ENCODE assay signal across 8 cellular contexts in the genomic region with DNA sequence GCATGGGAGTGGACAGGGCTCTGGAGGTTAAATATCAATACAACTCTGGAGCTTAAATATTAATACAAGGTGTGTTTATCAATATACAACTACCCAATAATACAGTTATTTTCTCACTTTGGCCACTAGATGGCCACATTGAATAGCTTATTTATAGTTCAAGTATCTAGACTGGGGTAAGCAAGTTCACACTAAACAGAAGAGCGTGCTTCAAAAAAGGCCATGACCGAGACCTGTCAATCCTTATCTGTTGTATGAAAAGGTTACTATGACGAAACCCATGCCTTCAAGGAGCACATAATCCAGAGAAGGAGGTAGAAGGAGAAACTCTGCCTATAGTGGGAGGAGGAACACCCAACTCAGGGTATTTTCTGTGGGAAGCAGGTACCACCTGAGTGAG. TPM values are rescaled to one million over a fixed set of nuclear protein-coding genes. Genes with fewer than 3 reads are reported as not detected.
DNase-seq lines count a peak whose midpoint lies in the region; ATAC-seq and TF ChIP-seq lines count a peak whose summit lies in the region.

No MANE protein-coding gene starts in this region.

- peak; percentile 92 for ATAC-seq in HG03159 (IDR thresholded peaks at IDR 0.05; ENCODE audit: unreplicated experiment)

- TF ChIP-seq POLR2A in adrenal gland (IDR thresholded peaks at IDR 0.05): no peak

- 4 to 8% (median 5%) methylated on average over 3 of the region's 3 CpGs for WGBS in adrenal gland, 4 donors
- 10% methylated on average over 3 of the region's 3 CpGs for WGBS in hepatocyte (ENCODE audit: low lambda C conversion rate, missing lambda C conversion rate)
- 15% methylated on average over 3 of the region's 3 CpGs for WGBS in smooth muscle cell (ENCODE audit: low lambda C conversion rate)

- no peaks in the 10 kb centered on the region for H3K27me3 ChIP-seq in adrenal gland
- no peaks in the 10 kb centered on the region for H3K27me3 ChIP-seq in hepatocyte
- H3K27me3 ChIP-seq in smooth muscle cell (ENCODE audit: low read depth): no peaks in the 10 kb centered on the region

- no peak overlapping the region for H3K27ac ChIP-seq in adrenal gland
- peak overlapping the region; percentile 0 for H3K27ac ChIP-seq in hepatocyte
- H3K27ac ChIP-seq in smooth muscle cell (ENCODE audit: low read depth): peak overlapping the region; percentile 88

- H3K9me2 ChIP-seq in hepatocyte (replicated peaks; ENCODE audit: insufficient read depth): no peaks in the 10 kb centered on the region

- no peaks in the 10 kb centered on the region for H3K79me2 ChIP-seq in hepatocyte
- H3K79me2 ChIP-seq in smooth muscle cell (ENCODE audit: low read depth): no peaks in the 10 kb centered on the region

- H3K4me2 ChIP-seq in hepatocyte: no peak overlapping the region
- H3K4me2 ChIP-seq in smooth muscle cell: no peak overlapping the region

- H3K4me3 ChIP-seq in adrenal gland: no peak overlapping the region
- H3K4me3 ChIP-seq in hepatocyte: no peak overlapping the region
- H3K4me3 ChIP-seq in smooth muscle cell: no peak overlapping the region

- no peaks in the 10 kb centered on the region for H4K20me1 ChIP-seq in hepatocyte (ENCODE audit: insufficient read depth, poor library complexity, severe bottlenecking)
- no peaks in the 10 kb centered on the region for H4K20me1 ChIP-seq in smooth muscle cell (ENCODE audit: low read depth)

- H3K9me3 ChIP-seq in adrenal gland (replicated peaks in 1 of 3): no peaks in the 10 kb centered on the region
- no peaks in the 10 kb centered on the region for H3K9me3 ChIP-seq in hepatocyte (ENCODE audit: low read depth)
- H3K9me3 ChIP-seq in smooth muscle cell (replicated peaks; ENCODE audit: low read depth): no peaks in the 10 kb centered on the region

- DNase-seq in DMS153 (lab: John Stamatoyannopoulos, UW): peak; percentile 56
- peak; percentile 41 for DNase-seq in GM19240 (ENCODE audit: insufficient read length, low spot score)
- peak; percentile 48 for DNase-seq in NCI-H345 treated with DMSO at 0.1 percent for 48 hours (lab: John Stamatoyannopoulos, UW; ENCODE audit: unreplicated experiment)
- peak in 3 of 7 donors; percentile 18 to 31 (median 20) for DNase-seq in adrenal gland
- peak; percentile 76 for DNase-seq in hepatocyte (ENCODE audit: low spot score)
- DNase-seq in smooth muscle cell (lab: John Stamatoyannopoulos, UW; ENCODE audit: unreplicated experiment): no peak
- DNase-seq in posterior vena cava (ENCODE audit: low spot score): no peak

- H3K4me1 ChIP-seq in adrenal gland (replicated peaks in 1 of 2) (peaks cover 0 to 7% of the 10 kb centered on the region in 2 donors), hepatocyte (ENCODE audit: insufficient read depth) (peaks cover 17% of the 10 kb centered on the region), smooth muscle cell (ENCODE audit: low read depth) (no peaks in the 10 kb centered on the region)

- H3F3A ChIP-seq in smooth muscle cell (ENCODE audit: low read depth): no peaks in the 10 kb centered on the region

- intact Hi-C loops in adrenal gland (cut with DNase I) (loop anchor here in 1 of 2 donors (5.0 kb wide), 1 partner anchor 226 kb away; no protein-coding TSS in a partner anchor), posterior vena cava (cut with DNase I) (no loop called here)

- no peak overlapping the region for H2AFZ ChIP-seq in hepatocyte
- H2AFZ ChIP-seq in smooth muscle cell (ENCODE audit: low read depth): no peak overlapping the region

- peak overlapping the region; percentile 4 for H3K9ac ChIP-seq in smooth muscle cell (ENCODE audit: low read depth)

- TF ChIP-seq CTCF in adrenal gland (IDR thresholded peaks at IDR 0.05) (peak; percentile 71 to 84 (median 78)), hepatocyte (IDR thresholded peaks at IDR 0.05; ENCODE audit: poor library complexity) (peak; percentile 69), smooth muscle cell (IDR thresholded peaks at IDR 0.05; ENCODE audit: borderline replicate concordance, insufficient read depth, poor library complexity, severe bottlenecking) (peak; percentile 73)

- H3K36me3 ChIP-seq in adrenal gland (replicated peaks in 1 of 2) (no peaks in the 10 kb centered on the region), hepatocyte (replicated peaks; ENCODE audit: insufficient read depth, low read depth) (no peaks in the 10 kb centered on the region), smooth muscle cell (ENCODE audit: low read depth) (no peaks in the 10 kb centered on the region)

RNA-seq across cellular contexts. Expression of gene CHML, which starts 29.1 kb away (rescaled TPM):
- total RNA-seq in adrenal gland (1 to 10 TPM in 7 of 8 donors, under 1 TPM in 1; 0.30 to 7.3 (median 4.1) TPM), hepatocyte (20.9 and 21.1 TPM in 2 replicates), smooth muscle cell (11.3 and 11.5 TPM in 2 replicates), posterior vena cava (10 to 100 TPM in 1 of 2 donors, 1 to 10 TPM in 1; 4.9 to 11.2 TPM)
- polyA plus RNA-seq in adrenal gland (1 to 10 TPM; 1.0 to 3.0 (median 1.0) TPM), hepatocyte (3.9 and 4.4 TPM in 2 replicates), smooth muscle cell (2.3 and 3.9 TPM in 2 replicates)

RNA-seq across cellular contexts. Expression of gene OPN3, which starts 29.1 kb away (rescaled TPM):
- total RNA-seq in adrenal gland: 10 to 100 TPM in 4 of 8 donors, 1 to 10 TPM in 4; 5.9 to 17.3 (median 11.5) TPM
- 1 to 10 TPM; 4.1 to 9.5 (median 6.8) TPM for polyA plus RNA-seq in adrenal gland
- 39.6 and 40.0 TPM in 2 replicates for total RNA-seq in hepatocyte
- 73.2 and 75.8 TPM in 2 replicates for polyA plus RNA-seq in hepatocyte
- total RNA-seq in smooth muscle cell: 28.6 and 33.0 TPM in 2 replicates
- polyA plus RNA-seq in smooth muscle cell: 24.8 and 29.9 TPM in 2 replicates
- 1 to 10 TPM; 4.0 to 4.1 TPM for total RNA-seq in posterior vena cava

RNA-seq across cellular contexts. Expression of gene WDR64, which starts 41.0 kb away (rescaled TPM):
- under 1 TPM in 2 of 8 donors, not detected in 6; 0.11 to 0.13 TPM for total RNA-seq in adrenal gland
- polyA plus RNA-seq in adrenal gland: under 1 TPM in 1 of 3 donors, not detected in 2; 0.24 TPM
- 0.07 TPM in 1 of 2 replicates, not detected in the other for total RNA-seq in hepatocyte
- not detected in 2 replicates for polyA plus RNA-seq in hepatocyte
- total RNA-seq in smooth muscle cell: not detected in 2 replicates
- polyA plus RNA-seq in smooth muscle cell: 0.44 TPM in 1 of 2 replicates, not detected in the other
- not detected for total RNA-seq in posterior vena cava

Comparison
In these comparisons a context has a peak if more than half of its experiments do, and no peak if none do; other contexts are left out.
1. DNase-seq: peak in DMS153 (single experiment), GM19240 (single experiment), NCI-H345 treated with DMSO at 0.1 percent for 48 hours (single experiment) and hepatocyte (single experiment); none in smooth muscle cell (single experiment) and posterior vena cava (single experiment).
2. H3K27ac ChIP-seq: peak in hepatocyte (single experiment) and smooth muscle cell (single experiment); none in adrenal gland (0 of 5).
3. Peak in every context shown above with its lines, with median percentiles within 50 percentile points of each other: CTCF ChIP-seq.